9 cellular contexts compared by ENCODE assay signal in genomic region chr3:45035441-45036301, GRCh38. TPM values are rescaled to one million over a fixed set of nuclear protein-coding genes. Genes with fewer than 3 reads are reported as not detected.
A peak's percentile ranks its signal among the peaks of the same experiment; 100 is the strongest.
DNase-seq lines count a peak whose midpoint lies in the region; FAIRE-seq and TF ChIP-seq lines count a peak whose summit lies in the region.
"Had no signal": no experiment of that assay in that cellular context is flagged by ENCODE, and none has a peak within 500 bp of the region (broad histone marks: within the 10 kb centered on the region; RNA-seq: fewer than 3 reads in every experiment).

No MANE protein-coding gene starts in this region.

- peak; percentile 75 for DNase-seq in adipocyte (ENCODE audit: low read depth)
- DNase-seq in iPS DF 6.9 (ENCODE audit: low read depth, low spot score): no peak
- peak; percentile 15 for DNase-seq in small intestine
- no peak for DNase-seq in NCI-H1105 treated with DMSO at 0.1 percent for 48 hours (lab: John Stamatoyannopoulos, UW)
- DNase-seq in SIG-M5 (lab: John Stamatoyannopoulos, UW): no peak
- DNase-seq in NCI-H2196 (lab: John Stamatoyannopoulos, UW; ENCODE audit: unreplicated experiment): no peak
- DNase-seq in NCI-H2107 treated with DMSO at 0.1 percent for 48 hours (lab: John Stamatoyannopoulos, UW; ENCODE audit: unreplicated experiment): no peak

- H3K9me3 ChIP-seq in Loucy (ENCODE audit: insufficient read depth, low read depth, low read length): no peaks in the 10 kb centered on the region
- no peaks in the 10 kb centered on the region for H3K9me3 ChIP-seq in adipocyte (ENCODE audit: control insufficient read depth, low read length)
- no peaks in the 10 kb centered on the region for H3K9me3 ChIP-seq in iPS DF 6.9 (ENCODE audit: control insufficient read depth, insufficient read depth, low read length)
- no peaks in the 10 kb centered on the region for H3K9me3 ChIP-seq in small intestine (ENCODE audit: control insufficient read depth, low read depth)

- H3K9ac ChIP-seq in Loucy (ENCODE audit: low read depth, low read length, poor library complexity, severe bottlenecking) (peak overlapping the region; percentile 71), adipocyte (ENCODE audit: low read length) (peak overlapping the region; percentile 45)

- no peaks in the 10 kb centered on the region for H3F3A ChIP-seq in Loucy (ENCODE audit: low read depth)

- no peaks in the 10 kb centered on the region for H3K79me2 ChIP-seq in Loucy (ENCODE audit: insufficient read depth, low read length)

- H3K27me3 ChIP-seq in Loucy (ENCODE audit: insufficient read depth, low read length, poor library complexity, severe bottlenecking) (no peaks in the 10 kb centered on the region), adipocyte (replicated peaks; ENCODE audit: control insufficient read depth, insufficient read depth, low read length) (no peaks in the 10 kb centered on the region), iPS DF 6.9 (ENCODE audit: control insufficient read depth, insufficient read depth, low read length) (peaks cover 14% of the 10 kb centered on the region; the same call in 1 of the 2 replicates), small intestine (ENCODE audit: control insufficient read depth in 2 of 2, insufficient read depth in 2 of 2, low read length in 2 of 2) (no peaks in the 10 kb centered on the region)

- no peaks in the 10 kb centered on the region for H4K20me1 ChIP-seq in Loucy (ENCODE audit: insufficient read depth, low read length, poor library complexity, severe bottlenecking)

- WGBS in iPS DF 6.9 (ENCODE audit: insufficient coverage, insufficient read length): no CpG with 5 or more reads among the region's 64 CpGs
- 24 to 29% (median 27%) methylated on average over 63 to 64 of the region's 64 CpGs for WGBS in small intestine, 3 donors

- H3K4me3 ChIP-seq in Loucy (ENCODE audit: low read length, poor library complexity, severe bottlenecking): peak overlapping the region; percentile 62
- H3K4me3 ChIP-seq in adipocyte (ENCODE audit: low read length): peak overlapping the region; percentile 18
- 0 out of 2 replicates have a peak overlapping the region, but pooled peaks have one; percentile 1 for H3K4me3 ChIP-seq in iPS DF 6.9 (ENCODE audit: low read length)
- H3K4me3 ChIP-seq in small intestine (ENCODE audit: low read depth in 1 of 2, low read length in 2 of 2): no peak overlapping the region
- H3K4me3 ChIP-seq: lung had no signal

- no peaks in the 10 kb centered on the region for H3K9me2 ChIP-seq in Loucy (replicated peaks; ENCODE audit: low read depth, low read length)

- peaks cover 33% of the 10 kb centered on the region for H3K4me1 ChIP-seq in Loucy (ENCODE audit: insufficient read depth, low read length, poor library complexity, severe bottlenecking)
- H3K4me1 ChIP-seq in adipocyte (ENCODE audit: control insufficient read depth, insufficient read depth, low read length): peaks cover 19% of the 10 kb centered on the region
- peaks cover 3% of the 10 kb centered on the region for H3K4me1 ChIP-seq in iPS DF 6.9 (ENCODE audit: control insufficient read depth, insufficient read depth, low read length)
- H3K4me1 ChIP-seq in small intestine (ENCODE audit: control insufficient read depth in 2 of 2, insufficient read depth in 1 of 2, low read depth in 1 of 2, low read length in 1 of 2): peaks cover 0 to 4% of the 10 kb centered on the region in 2 donors

- no peak for TF ChIP-seq CTCF in Loucy (conservative IDR thresholded peaks at IDR 0.05; ENCODE audit: low read length)

- H2AFZ ChIP-seq in Loucy (ENCODE audit: low read length): 0 out of 2 replicates have a peak overlapping the region, but pooled peaks have one; percentile 66

- H3K36me3 ChIP-seq in Loucy (ENCODE audit: insufficient read depth, low read length): no peaks in the 10 kb centered on the region
- H3K36me3 ChIP-seq in adipocyte (ENCODE audit: control insufficient read depth, insufficient read depth, low read length, severe bottlenecking): peaks cover 29% of the 10 kb centered on the region
- H3K36me3 ChIP-seq in iPS DF 6.9 (ENCODE audit: control insufficient read depth, insufficient read depth, low read length): no peaks in the 10 kb centered on the region
- no peaks in the 10 kb centered on the region for H3K36me3 ChIP-seq in small intestine (ENCODE audit: control insufficient read depth in 2 of 2, insufficient read depth in 2 of 2, low read length in 2 of 2)

- H3K4me2 ChIP-seq in Loucy (ENCODE audit: low read depth, low read length, poor library complexity, severe bottlenecking): peak overlapping the region; percentile 80

- no peak for FAIRE-seq in small intestine (lab: Jason Lieb, UNC)

- no peak overlapping the region for H3K27ac ChIP-seq in iPS DF 6.9 (ENCODE audit: low read length)
- H3K27ac ChIP-seq in small intestine (ENCODE audit: low read depth in 1 of 2, low read length in 1 of 2): peak overlapping the region in 1 of 2 donors; percentile 14

RNA-seq across cellular contexts. Expression of gene CLEC3B, which starts 9.6 kb away (rescaled TPM):
- polyA plus RNA-seq in small intestine: 100 to 1,000 TPM in 1 of 3 donors, 1 to 10 TPM in 2; 2.9 to 103 (median 4.1) TPM

RNA-seq across cellular contexts. Expression of gene EXOSC7, which starts 59.6 kb away (rescaled TPM):
- polyA plus RNA-seq in small intestine: 10 to 100 TPM; 21.9 to 39.4 (median 21.9) TPM

RNA-seq across cellular contexts. Expression of gene ZDHHC3, which starts 59.7 kb away (rescaled TPM):
- polyA plus RNA-seq in small intestine: 10 to 100 TPM; 54.3 to 61.8 (median 54.8) TPM

Comparison
In these comparisons a context has a peak if more than half of its experiments do, and no peak if none do; other contexts are left out.
1. H3K4me3 ChIP-seq: peak in Loucy (single experiment), adipocyte (single experiment) and iPS DF 6.9 (single experiment); none in small intestine (0 of 2).
2. DNase-seq: peak in adipocyte (single experiment) and small intestine (single experiment); none in iPS DF 6.9 (single experiment), NCI-H1105 treated with DMSO at 0.1 percent for 48 hours (single experiment), SIG-M5 (single experiment), NCI-H2196 (single experiment) and NCI-H2107 treated with DMSO at 0.1 percent for 48 hours (single experiment).